15 cellular contexts compared by ENCODE assay signal in genomic region chr2:235605999-235606715, GRCh38.
A peak's percentile ranks its signal among the peaks of the same experiment; 100 is the strongest.
DNase-seq lines count a peak whose midpoint lies in the region; ATAC-seq, FAIRE-seq and TF ChIP-seq lines count a peak whose summit lies in the region.
"Had no signal": no experiment of that assay in that cellular context is flagged by ENCODE, and none has a peak within 500 bp of the region (broad histone marks: within the 10 kb centered on the region; RNA-seq: fewer than 3 reads in every experiment).

No MANE protein-coding gene starts in this region.

- H2BK15ac ChIP-seq in mesenchymal stem cell (ENCODE audit: low read depth, poor library complexity, severe bottlenecking) = no peak overlapping the region

- H3K4me1 ChIP-seq in right atrium auricular region (peaks cover 0 to 43% of the 10 kb centered on the region in 2 donors), mesenchymal stem cell (ENCODE audit: control insufficient read depth, insufficient read depth, low read depth, low read length) (peaks cover 3% of the 10 kb centered on the region), OCI-LY7 (ENCODE audit: insufficient read depth, low read length, poor library complexity, severe bottlenecking) (no peaks in the 10 kb centered on the region)
- H3K4me1 ChIP-seq: A549 had no signal

- no peaks in the 10 kb centered on the region for H3K9me2 ChIP-seq in OCI-LY7 (ENCODE audit: insufficient read depth, low read length)

- H3K4me3 ChIP-seq in right atrium auricular region = no peak overlapping the region
- peak overlapping the region in 1 of 2 experiments; percentile 30 for H3K4me3 ChIP-seq in mesenchymal stem cell (ENCODE audit: insufficient read depth in 1 of 2, low read depth in 1 of 2, low read length in 2 of 2)
- H3K4me3 ChIP-seq in OCI-LY7 (ENCODE audit: low read depth, low read length, poor library complexity, severe bottlenecking) = no peak overlapping the region
- H3K4me3 ChIP-seq: A549, upper lobe of left lung had no signal

- peak overlapping the region; percentile 65 for H3K27ac Mint-ChIP-seq in type B pancreatic cell

- H3K27me3 Mint-ChIP-seq in type B pancreatic cell = no peaks in the 10 kb centered on the region

- no TSS peak for BruUV-seq in OCI-LY7 (replicated peaks; lab: Mats Ljungman, UMichigan)

- H3K27ac ChIP-seq in right atrium auricular region (peak overlapping the region; percentile 58 to 68), caudate nucleus (ENCODE audit: low read depth, low read length) (peak overlapping the region; percentile 94), mesenchymal stem cell (ENCODE audit: low read length, poor library complexity, severe bottlenecking) (no peak overlapping the region), OCI-LY7 (ENCODE audit: low read depth, low read length, poor library complexity, severe bottlenecking) (no peak overlapping the region)
- H3K27ac ChIP-seq: A549, KMS-11, upper lobe of left lung had no signal

- H2BK5ac ChIP-seq in mesenchymal stem cell (ENCODE audit: low read depth, low read length, poor library complexity, severe bottlenecking) = no peak overlapping the region

- ATAC-seq in Right ventricle myocardium superior (ENCODE audit: poor library complexity) = no peak
- ATAC-seq: PC-3 had no signal

- POLR2A ChIA-PET in OCI-LY7 (lab: Charles Lee) = no interaction called here

- no peak overlapping the region for H3K4ac ChIP-seq in mesenchymal stem cell (ENCODE audit: low read depth in 1 of 2, low read length in 2 of 2)

- no peak overlapping the region for H3K23ac ChIP-seq in mesenchymal stem cell (ENCODE audit: low read length in 2 of 2)

- H3K18ac ChIP-seq in mesenchymal stem cell (ENCODE audit: low read depth in 1 of 2, low read length in 2 of 2) = no peak overlapping the region

- H3K79me2 ChIP-seq in OCI-LY7 (ENCODE audit: insufficient read depth, low read depth, low read length) = no peaks in the 10 kb centered on the region

- H2AK5ac ChIP-seq in mesenchymal stem cell (ENCODE audit: low read length, severe bottlenecking) = no peak overlapping the region

- H2BK120ac ChIP-seq in mesenchymal stem cell (ENCODE audit: low read depth, low read length) = no peak overlapping the region

- H3K36me3 ChIP-seq in right atrium auricular region (no peaks in the 10 kb centered on the region), mesenchymal stem cell (ENCODE audit: control insufficient read depth in 1 of 2, insufficient read depth in 2 of 2, low read depth in 1 of 2, low read length in 2 of 2) (no peaks in the 10 kb centered on the region), OCI-LY7 (ENCODE audit: insufficient read depth, low read length) (no peaks in the 10 kb centered on the region)
- H3K36me3 ChIP-seq: upper lobe of left lung had no signal

- no peak overlapping the region for H4K8ac ChIP-seq in mesenchymal stem cell (ENCODE audit: low read length)

- intact Hi-C loops in Right ventricle myocardium superior (cut with DNase I) = no loop called here
- intact Hi-C loops in OCI-LY7 (cut with micrococcal nuclease; ENCODE audit: unreplicated experiment) = no loop called here

- H3K27me3 ChIP-seq in right atrium auricular region (no peaks in the 10 kb centered on the region), mesenchymal stem cell (ENCODE audit: control insufficient read depth in 1 of 2, insufficient read depth in 1 of 2, low read length in 2 of 2) (no peaks in the 10 kb centered on the region)
- H3K27me3 ChIP-seq: upper lobe of left lung had no signal

- H3K9me3 ChIP-seq in right atrium auricular region (no peaks in the 10 kb centered on the region), mesenchymal stem cell (ENCODE audit: control insufficient read depth, low read length) (no peaks in the 10 kb centered on the region), OCI-LY7 (ENCODE audit: low read length) (no peaks in the 10 kb centered on the region; the same call in 1 of the 2 replicates)
- H3K9me3 ChIP-seq: A549, upper lobe of left lung had no signal

- peaks cover 12% of the 10 kb centered on the region for H3K36me3 Mint-ChIP-seq in type B pancreatic cell

- 88% methylated on average over 10 of the region's 10 CpGs for WGBS in mesenchymal stem cell

- H4K91ac ChIP-seq in mesenchymal stem cell (ENCODE audit: low read length) = no peak overlapping the region

- H3K4me1 Mint-ChIP-seq in type B pancreatic cell (ENCODE audit: unreplicated experiment) = peaks cover 22% of the 10 kb centered on the region

- no peak for FAIRE-seq in urothelium cell line (lab: Jason Lieb, UNC)
- FAIRE-seq: A549 had no signal

- no peak for TF ChIP-seq CTCF in right atrium auricular region (IDR thresholded peaks at IDR 0.05)
- no peak for TF ChIP-seq CTCF in type B pancreatic cell (conservative IDR thresholded peaks at IDR 0.05)
- TF ChIP-seq CTCF in OCI-LY7 (conservative IDR thresholded peaks at IDR 0.05; ENCODE audit: low read length) = no peak

- no peak overlapping the region for H3K14ac ChIP-seq in mesenchymal stem cell (ENCODE audit: low read length in 2 of 2)

- peak overlapping the region; percentile 81 for H3K9ac ChIP-seq in mesenchymal stem cell (ENCODE audit: low read length)
- H3K9ac ChIP-seq: KMS-11 had no signal

- peaks cover 58% of the 10 kb centered on the region for H3K79me1 ChIP-seq in mesenchymal stem cell (replicated peaks; ENCODE audit: low read length, poor library complexity, severe bottlenecking)

- H4K20me1 ChIP-seq in OCI-LY7 (ENCODE audit: insufficient read depth, low read length) = no peaks in the 10 kb centered on the region

- no peak overlapping the region for H2AFZ ChIP-seq in mesenchymal stem cell (ENCODE audit: low read depth, low read length)
- no peak overlapping the region for H2AFZ ChIP-seq in OCI-LY7 (ENCODE audit: low read length)

- H3K9me3 Mint-ChIP-seq in type B pancreatic cell = peaks cover 4% of the 10 kb centered on the region

- H3K4me2 ChIP-seq in mesenchymal stem cell (ENCODE audit: low read length, poor library complexity, severe bottlenecking) = no peak overlapping the region
- no peak overlapping the region for H3K4me2 ChIP-seq in OCI-LY7 (ENCODE audit: low read length)
- H3K4me2 ChIP-seq: A549, KMS-11 had no signal

- no peak overlapping the region for H2BK12ac ChIP-seq in mesenchymal stem cell (ENCODE audit: low read length in 2 of 2)

- DNase-seq in right atrium auricular region (ENCODE audit: low spot score) (no peak), Right ventricle myocardium superior (no peak), caudate nucleus (lab: John Stamatoyannopoulos, UW) (peak in 1 of 61 donors; percentile 44), mesenchymal stem cell (peak; percentile 78), type B pancreatic cell (ENCODE audit: extremely low spot score, unreplicated experiment) (no peak), OCI-LY7 (ENCODE audit: low spot score) (no peak), urothelium cell line (ENCODE audit: low spot score) (no peak), cerebellar nuclear complex (lab: John Stamatoyannopoulos, UW) (no peak)
- DNase-seq: activated CD8-positive, alpha-beta memory T cell treated with anti-CD3 and anti-CD28 coated beads for 24 hours; activated naive CD4-positive, alpha-beta T cell treated with anti-CD3 and anti-CD28 coated beads, Interleukin-2, amount 50 U/mL, for 16 hours; effector CD8-positive, alpha-beta T cell; PC-3 had no signal

- CTCF ChIA-PET in OCI-LY7 (lab: Charles Lee; ENCODE audit: unreplicated experiment) = no interaction called here

- H3K4me3 Mint-ChIP-seq in type B pancreatic cell = peak overlapping the region; percentile 30

Comparison
In these comparisons a context has a peak if more than half of its experiments do, and no peak if none do; other contexts are left out.
1. H3K27ac ChIP-seq: peak in right atrium auricular region (2 of 2) and caudate nucleus (single experiment); none in mesenchymal stem cell (single experiment) and OCI-LY7 (single experiment).